Comparison of ENCODE assay signal across 29 cellular contexts in the genomic region with DNA sequence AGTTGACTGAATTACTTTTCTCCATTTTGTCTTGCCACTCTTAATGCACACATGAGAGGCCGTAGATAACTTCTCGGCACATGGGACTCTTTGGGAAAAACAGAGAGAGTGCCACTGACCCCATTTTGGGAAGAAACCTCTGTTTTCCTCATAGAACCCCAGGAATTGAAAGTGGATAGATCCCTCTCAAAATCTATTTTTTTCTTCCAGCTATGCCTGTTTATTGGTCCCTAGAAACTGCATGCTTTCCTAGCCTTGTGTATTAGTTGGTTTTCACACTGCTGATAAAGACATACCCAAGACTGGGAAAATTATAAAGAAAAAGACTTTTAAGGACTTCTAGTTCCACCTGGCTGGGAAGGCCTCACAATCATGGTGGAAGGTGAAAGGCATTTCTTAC.
"Had no signal": no experiment of that assay in that cellular context is flagged by ENCODE, and none has a peak within 500 bp of the region (broad histone marks: within the 10 kb centered on the region; RNA-seq: fewer than 3 reads in every experiment).

No MANE protein-coding gene starts in this region.

- H3K9me3 ChIP-seq: colonic mucosa, esophagus muscularis mucosa, gastrocnemius medialis had no signal

- H3K36me3 ChIP-seq: colonic mucosa, esophagus muscularis mucosa, esophagus squamous epithelium, gastrocnemius medialis, gastroesophageal sphincter, heart left ventricle, heart right ventricle had no signal

- H3K4me2 ChIP-seq: hepatocyte had no signal

- ATAC-seq: effector memory CD8-positive, alpha-beta T cell; esophagus mucosa; foreskin keratinocyte; gastrocnemius medialis; gastroesophageal sphincter; heart left ventricle; heart right ventricle had no signal

- H3K4me3 ChIP-seq: colonic mucosa, coronary artery, dorsolateral prefrontal cortex, esophagus muscularis mucosa, esophagus squamous epithelium, gastrocnemius medialis, gastroesophageal sphincter, heart left ventricle, heart right ventricle, hepatocyte had no signal

- H3K4me1 ChIP-seq: colonic mucosa, esophagus muscularis mucosa, foreskin keratinocyte, gastrocnemius medialis, gastroesophageal sphincter had no signal

- H2AFZ ChIP-seq: hepatocyte had no signal

- H3K79me2 ChIP-seq: hepatocyte had no signal

- H3K27me3 Mint-ChIP-seq: dendritic cell treated with granulocyte-macrophage colony-stimulating factor and Interleukin-4, amounts not matched to agents 40 ng/mL and 50 ng/mL, for 4 days; effector memory CD8-positive, alpha-beta T cell had no signal

- DNase-seq: colonic mucosa; cortex of kidney; dermis blood vessel endothelial cell; dorsolateral prefrontal cortex; effector CD4-positive, alpha-beta T cell; effector CD8-positive, alpha-beta T cell; effector memory CD4-positive, alpha-beta T cell; effector memory CD8-positive, alpha-beta T cell; erythroblast; esophagus squamous epithelium; foreskin fibroblast; foreskin keratinocyte; foreskin melanocyte; gastrocnemius medialis; glutamatergic neuron; head of caudate nucleus; heart left ventricle; heart right ventricle had no signal

- H3K4me3 Mint-ChIP-seq: dendritic cell treated with granulocyte-macrophage colony-stimulating factor and Interleukin-4, amounts not matched to agents 40 ng/mL and 50 ng/mL, for 4 days; effector memory CD8-positive, alpha-beta T cell had no signal

- H3K27ac Mint-ChIP-seq: dendritic cell treated with granulocyte-macrophage colony-stimulating factor and Interleukin-4, amounts not matched to agents 40 ng/mL and 50 ng/mL, for 4 days; effector memory CD8-positive, alpha-beta T cell had no signal

- H3K27me3 ChIP-seq: colonic mucosa, dorsolateral prefrontal cortex, esophagus muscularis mucosa, esophagus squamous epithelium, foreskin keratinocyte, gastrocnemius medialis, gastroesophageal sphincter, heart left ventricle, heart right ventricle, hepatocyte had no signal

- FAIRE-seq: colon, endometrium, endothelial cell of umbilical vein, frontal cortex had no signal

- H3K27ac ChIP-seq: colonic mucosa, coronary artery, dorsolateral prefrontal cortex, epithelial cell of prostate, esophagus muscularis mucosa, esophagus squamous epithelium, foreskin keratinocyte, gastrocnemius medialis, gastroesophageal sphincter, heart left ventricle, heart right ventricle, hepatocyte had no signal
